In genomic region chr2:207408086-207408794, GRCh38 we compare ENCODE assay signal across 8 cellular contexts.
A peak's percentile ranks its signal among the peaks of the same experiment; 100 is the strongest.
DNase-seq lines count a peak whose midpoint lies in the region; ATAC-seq and TF ChIP-seq lines count a peak whose summit lies in the region.

No MANE protein-coding gene starts in this region.

- TF ChIP-seq CTCF in glutamatergic neuron (IDR thresholded peaks at IDR 0.05; ENCODE audit: partially characterized antibody, unreplicated experiment) (no peak), type B pancreatic cell (conservative IDR thresholded peaks at IDR 0.05) (no peak)

- no peaks in the 10 kb centered on the region for H3K36me3 Mint-ChIP-seq in glutamatergic neuron (ENCODE audit: unreplicated experiment)
- H3K36me3 Mint-ChIP-seq in activated CD8-positive, alpha-beta T cell treated with anti-CD3 and anti-CD28 coated beads, Interleukin-2, amount 10 ng/mL, durations not matched to agents 7 days and 5 days (ENCODE audit: low read depth) = no peaks in the 10 kb centered on the region
- no peaks in the 10 kb centered on the region for H3K36me3 Mint-ChIP-seq in type B pancreatic cell

- ATAC-seq in GM19025 (IDR thresholded peaks at IDR 0.05; ENCODE audit: low read depth, unreplicated experiment) = peak; percentile 87
- ATAC-seq in HG03196 (IDR thresholded peaks at IDR 0.05; ENCODE audit: unreplicated experiment) = peak; percentile 78
- ATAC-seq in activated CD8-positive, alpha-beta T cell treated with anti-CD3 and anti-CD28 coated beads, Interleukin-2, amount 10 ng/mL, durations not matched to agents 7 days and 5 days = no peak

- H3K9me3 Mint-ChIP-seq in glutamatergic neuron (ENCODE audit: unreplicated experiment) = peaks cover 1% of the 10 kb centered on the region
- H3K9me3 Mint-ChIP-seq in activated CD8-positive, alpha-beta T cell treated with anti-CD3 and anti-CD28 coated beads, Interleukin-2, amount 10 ng/mL, durations not matched to agents 7 days and 5 days (ENCODE audit: insufficient read depth) = no peaks in the 10 kb centered on the region
- no peaks in the 10 kb centered on the region for H3K9me3 Mint-ChIP-seq in type B pancreatic cell

- no peaks in the 10 kb centered on the region for H3K27me3 Mint-ChIP-seq in glutamatergic neuron (ENCODE audit: unreplicated experiment)
- H3K27me3 Mint-ChIP-seq in activated CD8-positive, alpha-beta T cell treated with anti-CD3 and anti-CD28 coated beads, Interleukin-2, amount 10 ng/mL, durations not matched to agents 7 days and 5 days (ENCODE audit: low read depth) = peaks cover 5% of the 10 kb centered on the region
- H3K27me3 Mint-ChIP-seq in type B pancreatic cell = peaks cover 4% of the 10 kb centered on the region

- peaks cover 28% of the 10 kb centered on the region for H3K4me1 Mint-ChIP-seq in glutamatergic neuron (ENCODE audit: low read depth, unreplicated experiment)
- no peaks in the 10 kb centered on the region for H3K4me1 Mint-ChIP-seq in activated CD8-positive, alpha-beta T cell treated with anti-CD3 and anti-CD28 coated beads, Interleukin-2, amount 10 ng/mL, durations not matched to agents 7 days and 5 days (ENCODE audit: low read depth)
- H3K4me1 Mint-ChIP-seq in type B pancreatic cell (ENCODE audit: unreplicated experiment) = peaks cover 26% of the 10 kb centered on the region

- POLR2A ChIA-PET in activated CD8-positive, alpha-beta T cell treated with anti-CD3 and anti-CD28 coated beads, Interleukin-2, amount 10 ng/mL, durations not matched to agents 7 days and 5 days (lab: Charles Lee) = no interaction called here

- peak overlapping the region; percentile 2 for H3K27ac Mint-ChIP-seq in glutamatergic neuron (ENCODE audit: unreplicated experiment)
- H3K27ac Mint-ChIP-seq in activated CD8-positive, alpha-beta T cell treated with anti-CD3 and anti-CD28 coated beads, Interleukin-2, amount 10 ng/mL, durations not matched to agents 7 days and 5 days = no peak overlapping the region
- H3K27ac Mint-ChIP-seq in type B pancreatic cell = no peak overlapping the region

- CTCF ChIA-PET in activated CD8-positive, alpha-beta T cell treated with anti-CD3 and anti-CD28 coated beads, Interleukin-2, amount 10 ng/mL, durations not matched to agents 7 days and 5 days (lab: Charles Lee) = no interaction called here

- H3K4me3 Mint-ChIP-seq in glutamatergic neuron (ENCODE audit: unreplicated experiment) (no peak overlapping the region), type B pancreatic cell (no peak overlapping the region)
- H3K4me3 Mint-ChIP-seq in activated CD8-positive, alpha-beta T cell treated with anti-CD3 and anti-CD28 coated beads, Interleukin-2, amount 10 ng/mL, durations not matched to agents 7 days and 5 days = no peak overlapping the region

- DNase-seq in NCI-H510A (lab: John Stamatoyannopoulos, UW) (peak; percentile 51), glutamatergic neuron (no peak), Kasumi-1 (lab: John Stamatoyannopoulos, UW) (no peak), type B pancreatic cell (ENCODE audit: extremely low spot score, unreplicated experiment) (no peak)
- no peak for DNase-seq in activated CD8-positive, alpha-beta T cell treated with anti-CD3 and anti-CD28 coated beads, Interleukin-2, amount 10 ng/mL, durations not matched to agents 7 days and 5 days
- DNase-seq in effector CD4-positive, alpha-beta T cell = no peak
